19 cellular contexts compared by ENCODE assay signal in genomic region chr3:189121088-189121487, GRCh38. TPM values are rescaled to one million over a fixed set of nuclear protein-coding genes. Genes with fewer than 3 reads are reported as not detected.
DNase-seq lines count a peak whose midpoint lies in the region; ATAC-seq and TF ChIP-seq lines count a peak whose summit lies in the region.
"Had no signal": no experiment of that assay in that cellular context is flagged by ENCODE, and none has a peak within 500 bp of the region (broad histone marks: within the 10 kb centered on the region; RNA-seq: fewer than 3 reads in every experiment).

No MANE protein-coding gene starts in this region.

- peaks cover 3% of the 10 kb centered on the region for H3K27me3 Mint-ChIP-seq in stimulated activated naive CD8-positive, alpha-beta T cell treated with anti-CD3 and anti-CD28 coated beads, Interleukin-15, Interleukin-2, amounts not matched to agents 100 ng/mL and 50 ng/mL, for 24 hours
- no peaks in the 10 kb centered on the region for H3K27me3 Mint-ChIP-seq in activated CD8-positive, alpha-beta T cell treated with anti-CD3 and anti-CD28 coated beads for 36 hours
- H3K27me3 Mint-ChIP-seq in naive thymus-derived CD8-positive, alpha-beta T cell: no peaks in the 10 kb centered on the region
- H3K27me3 Mint-ChIP-seq: dendritic cell treated with granulocyte-macrophage colony-stimulating factor and Interleukin-4, amounts not matched to agents 40 ng/mL and 50 ng/mL, for 4 days had no signal

- no peak for TF ChIP-seq CTCF in activated CD8-positive, alpha-beta T cell treated with anti-CD3 and anti-CD28 coated beads for 36 hours (IDR thresholded peaks at IDR 0.05)
- TF ChIP-seq CTCF in esophagus squamous epithelium (IDR thresholded peaks at IDR 0.05): no peak

- H3K27ac ChIP-seq in esophagus squamous epithelium: peak overlapping the region in 1 of 4 donors; percentile 67
- H3K27ac ChIP-seq: body of pancreas had no signal

- no peak for DNase-seq in stimulated activated naive CD8-positive, alpha-beta T cell treated with anti-CD3 and anti-CD28 coated beads, Interleukin-15, Interleukin-2, amounts not matched to agents 100 U/mL and 50 U/mL, for 24 hours
- no peak for DNase-seq in activated CD8-positive, alpha-beta T cell treated with anti-CD3 and anti-CD28 coated beads for 36 hours
- peak in 2 of 10 donors; percentile 13 to 16 for DNase-seq in naive thymus-derived CD8-positive, alpha-beta T cell
- no peak for DNase-seq in Ammon's horn (ENCODE audit: low spot score)
- DNase-seq in esophagus squamous epithelium (lab: John Stamatoyannopoulos, UW): no peak
- DNase-seq: activated naive CD4-positive, alpha-beta T cell; body of pancreas; heart right ventricle; NCI-H187; pancreas; PC-3; SK-N-SH; small intestine; stimulated activated naive B cell treated with anti-CD40 and anti-IgM and Interleukin-4, amounts not matched to agents 10 μg/mL and 1 μg/mL and 100 μg/mL, for 72 hours had no signal

- peak overlapping the region; percentile 50 for H3K4me3 Mint-ChIP-seq in stimulated activated naive CD8-positive, alpha-beta T cell treated with anti-CD3 and anti-CD28 coated beads, Interleukin-15, Interleukin-2, amounts not matched to agents 100 ng/mL and 50 ng/mL, for 24 hours
- H3K4me3 Mint-ChIP-seq in activated CD8-positive, alpha-beta T cell treated with anti-CD3 and anti-CD28 coated beads for 36 hours: peak overlapping the region; percentile 66
- peak overlapping the region in 5 of 10 donors; percentile 16 to 74 (median 48) for H3K4me3 Mint-ChIP-seq in naive thymus-derived CD8-positive, alpha-beta T cell
- H3K4me3 Mint-ChIP-seq: dendritic cell treated with granulocyte-macrophage colony-stimulating factor and Interleukin-4, amounts not matched to agents 40 ng/mL and 50 ng/mL, for 4 days; stimulated activated naive B cell treated with anti-CD40 and anti-IgM and Interleukin-4, amounts not matched to agents 10 μg/mL and 1 μg/mL and 100 μg/mL, for 72 hours had no signal

- H3K9me3 Mint-ChIP-seq in stimulated activated naive CD8-positive, alpha-beta T cell treated with anti-CD3 and anti-CD28 coated beads, Interleukin-15, Interleukin-2, amounts not matched to agents 100 ng/mL and 50 ng/mL, for 24 hours: peaks cover 20% of the 10 kb centered on the region
- H3K9me3 Mint-ChIP-seq in activated CD8-positive, alpha-beta T cell treated with anti-CD3 and anti-CD28 coated beads for 36 hours: peaks cover 23% of the 10 kb centered on the region
- H3K9me3 Mint-ChIP-seq in naive thymus-derived CD8-positive, alpha-beta T cell: peaks cover 0 to 20% (median 7%) of the 10 kb centered on the region in 9 donors

- no peaks in the 10 kb centered on the region for H3K27me3 ChIP-seq in esophagus squamous epithelium
- H3K27me3 ChIP-seq: body of pancreas, heart right ventricle, pancreas had no signal

- TF ChIP-seq POLR2A in esophagus squamous epithelium (IDR thresholded peaks at IDR 0.05): no peak

- H3K9me3 ChIP-seq in esophagus squamous epithelium: peaks cover 0 to 3% (median 0%) of the 10 kb centered on the region in 3 donors
- H3K9me3 ChIP-seq: body of pancreas, pancreas, SK-N-SH had no signal

- peaks cover 7% of the 10 kb centered on the region for H3K36me3 Mint-ChIP-seq in stimulated activated naive CD8-positive, alpha-beta T cell treated with anti-CD3 and anti-CD28 coated beads, Interleukin-15, Interleukin-2, amounts not matched to agents 100 ng/mL and 50 ng/mL, for 24 hours (ENCODE audit: low read depth)
- peaks cover 9% of the 10 kb centered on the region for H3K36me3 Mint-ChIP-seq in activated CD8-positive, alpha-beta T cell treated with anti-CD3 and anti-CD28 coated beads for 36 hours (ENCODE audit: low read depth)
- H3K36me3 Mint-ChIP-seq in naive thymus-derived CD8-positive, alpha-beta T cell: peaks cover 0 to 13% (median 10%) of the 10 kb centered on the region in 3 donors

- POLR2A ChIA-PET in activated CD8-positive, alpha-beta T cell treated with anti-CD3 and anti-CD28 coated beads for 36 hours (lab: Charles Lee): interaction anchor here (1.6 kb wide), 1 partner anchor 14 kb away, joined by 4 read pairs; no protein-coding TSS in a partner anchor
- POLR2A ChIA-PET in naive thymus-derived CD8-positive, alpha-beta T cell (lab: Charles Lee): interaction anchor here (1.3 kb wide), 1 partner anchor 11 kb away, joined by 3 read pairs; no protein-coding TSS in a partner anchor

- H3K36me3 ChIP-seq in esophagus squamous epithelium: no peaks in the 10 kb centered on the region
- H3K36me3 ChIP-seq: heart right ventricle, pancreas had no signal

- no peak for ATAC-seq in stimulated activated naive CD8-positive, alpha-beta T cell treated with anti-CD3 and anti-CD28 coated beads, Interleukin-15, Interleukin-2, amounts not matched to agents 100 U/mL and 50 U/mL, for 24 hours
- no peak for ATAC-seq in activated CD8-positive, alpha-beta T cell treated with anti-CD3 and anti-CD28 coated beads for 36 hours
- peak; percentile 57 to 65 for ATAC-seq in naive thymus-derived CD8-positive, alpha-beta T cell
- ATAC-seq in HG03439 (IDR thresholded peaks at IDR 0.05; ENCODE audit: unreplicated experiment) (no peak), HG03354 (IDR thresholded peaks at IDR 0.05; ENCODE audit: poor library complexity, severe bottlenecking, unreplicated experiment) (no peak)
- ATAC-seq: body of pancreas; esophagus mucosa; heart right ventricle; pancreas; PC-3; stimulated activated naive B cell treated with anti-CD40 and anti-IgM and Interleukin-4, amounts not matched to agents 10 μg/mL and 1 μg/mL and 100 μg/mL, for 72 hours had no signal

- CTCF ChIA-PET in activated CD8-positive, alpha-beta T cell treated with anti-CD3 and anti-CD28 coated beads for 36 hours (lab: Charles Lee): interaction anchor here (0.9 kb wide), 1 partner anchor 81 kb away, joined by 3 read pairs; no protein-coding TSS in a partner anchor

- H3K4me1 ChIP-seq in esophagus squamous epithelium: peaks cover 14 to 39% (median 24%) of the 10 kb centered on the region in 3 donors
- H3K4me1 ChIP-seq: pancreas had no signal

- intact Hi-C loops in activated CD8-positive, alpha-beta T cell treated with anti-CD3 and anti-CD28 coated beads for 36 hours (cut with micrococcal nuclease): no loop called here
- intact Hi-C loops in esophagus squamous epithelium (cut with DNase I): no loop called here

- no peak overlapping the region for H3K4me3 ChIP-seq in esophagus squamous epithelium
- H3K4me3 ChIP-seq: body of pancreas, pancreas had no signal

- peaks cover 15% of the 10 kb centered on the region for H3K4me1 Mint-ChIP-seq in stimulated activated naive CD8-positive, alpha-beta T cell treated with anti-CD3 and anti-CD28 coated beads, Interleukin-15, Interleukin-2, amounts not matched to agents 100 ng/mL and 50 ng/mL, for 24 hours (ENCODE audit: low read depth)
- H3K4me1 Mint-ChIP-seq in activated CD8-positive, alpha-beta T cell treated with anti-CD3 and anti-CD28 coated beads for 36 hours (ENCODE audit: low read depth): peaks cover 18% of the 10 kb centered on the region
- peaks cover 3 to 12% (median 8%) of the 10 kb centered on the region in 4 donors for H3K4me1 Mint-ChIP-seq in naive thymus-derived CD8-positive, alpha-beta T cell
- H3K4me1 Mint-ChIP-seq: stimulated activated naive B cell treated with anti-CD40 and anti-IgM and Interleukin-4, amounts not matched to agents 10 μg/mL and 1 μg/mL and 100 μg/mL, for 72 hours had no signal

- no peak overlapping the region for H3K27ac Mint-ChIP-seq in stimulated activated naive CD8-positive, alpha-beta T cell treated with anti-CD3 and anti-CD28 coated beads, Interleukin-15, Interleukin-2, amounts not matched to agents 100 ng/mL and 50 ng/mL, for 24 hours
- peak overlapping the region; percentile 62 for H3K27ac Mint-ChIP-seq in activated CD8-positive, alpha-beta T cell treated with anti-CD3 and anti-CD28 coated beads for 36 hours
- H3K27ac Mint-ChIP-seq in naive thymus-derived CD8-positive, alpha-beta T cell: peak overlapping the region in 6 of 10 donors; percentile 13 to 80 (median 57)
- H3K27ac Mint-ChIP-seq: dendritic cell treated with granulocyte-macrophage colony-stimulating factor and Interleukin-4, amounts not matched to agents 40 ng/mL and 50 ng/mL, for 4 days; stimulated activated naive B cell treated with anti-CD40 and anti-IgM and Interleukin-4, amounts not matched to agents 10 μg/mL and 1 μg/mL and 100 μg/mL, for 72 hours had no signal

- WGBS in esophagus squamous epithelium, 2 donors: 44 to 80% methylated on average over 2 of the region's 2 CpGs

RNA-seq across cellular contexts. Expression of gene TPRG1, which starts 50.7 kb away (rescaled TPM):
- total RNA-seq in activated CD8-positive, alpha-beta T cell treated with anti-CD3 and anti-CD28 coated beads for 36 hours: 1 to 10 TPM; 2.5 to 3.0 TPM
- total RNA-seq in naive thymus-derived CD8-positive, alpha-beta T cell: 1 to 10 TPM; 5.3 to 5.7 TPM
- polyA plus RNA-seq in naive thymus-derived CD8-positive, alpha-beta T cell: 10 to 100 TPM in 1 of 3 donors, under 1 TPM in 2; 0.04 to 10.6 (median 0.47) TPM
- total RNA-seq in esophagus squamous epithelium: 10 to 100 TPM; 15.1 to 23.3 (median 22.1) TPM

Comparison
In these comparisons a context has a peak if more than half of its experiments do, and no peak if none do; other contexts are left out.
1. ATAC-seq: peak in naive thymus-derived CD8-positive, alpha-beta T cell (2 of 2); none in stimulated activated naive CD8-positive, alpha-beta T cell treated with anti-CD3 and anti-CD28 coated beads, Interleukin-15, Interleukin-2, amounts not matched to agents 100 U/mL and 50 U/mL, for 24 hours (single experiment), activated CD8-positive, alpha-beta T cell treated with anti-CD3 and anti-CD28 coated beads for 36 hours (single experiment), HG03439 (single experiment) and HG03354 (single experiment).